21 cellular contexts compared by ENCODE assay signal in the genomic region with DNA sequence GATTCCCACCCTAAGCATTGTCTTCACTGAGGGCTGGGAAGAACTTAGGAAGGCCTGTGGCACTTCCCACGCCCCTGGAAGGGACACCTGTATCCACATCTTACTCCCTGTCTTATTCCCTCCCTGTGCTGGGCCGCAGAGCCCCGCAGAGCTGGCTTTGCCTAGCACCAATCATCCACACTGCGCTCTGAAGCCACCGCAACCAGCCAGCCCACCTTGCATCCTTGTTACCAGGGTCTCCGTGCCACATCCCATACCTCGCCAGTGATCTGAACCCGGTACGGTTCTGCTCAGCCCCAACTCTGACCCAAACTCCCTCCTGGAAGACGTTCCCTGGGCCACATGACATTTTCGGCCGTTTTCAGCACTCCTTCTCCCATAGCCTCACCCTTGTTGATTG.
"Had no signal": no experiment of that assay in that cellular context is flagged by ENCODE, and none has a peak within 500 bp of the region (broad histone marks: within the 10 kb centered on the region; RNA-seq: fewer than 3 reads in every experiment).

No MANE protein-coding gene starts in this region.

- H3K9me3 ChIP-seq: gastrocnemius medialis, prostate gland, right atrium auricular region, spleen, thoracic aorta, upper lobe of left lung, uterus had no signal

- ATAC-seq: esophagus mucosa; gastrocnemius medialis; natural killer cell; stimulated activated memory B cell treated with anti-CD40 and anti-IgM and Interleukin-4, amounts not matched to agents 10 μg/mL and 1 μg/mL and 100 μg/mL, for 72 hours; stimulated activated naive CD8-positive, alpha-beta T cell treated with anti-CD3 and anti-CD28 coated beads, Interleukin-15, Interleukin-2, amounts not matched to agents 100 U/mL and 50 U/mL, for 24 hours had no signal

- H3K4me1 Mint-ChIP-seq: memory B cell; natural killer cell; stimulated activated memory B cell treated with anti-CD40 and anti-IgM and Interleukin-4, amounts not matched to agents 10 μg/mL and 1 μg/mL and 100 μg/mL, for 72 hours had no signal

- H3K4me3 Mint-ChIP-seq: memory B cell; natural killer cell; stimulated activated memory B cell treated with anti-CD40 and anti-IgM and Interleukin-4, amounts not matched to agents 10 μg/mL and 1 μg/mL and 100 μg/mL, for 72 hours had no signal

- H3K36me3 ChIP-seq: gastrocnemius medialis, prostate gland, right atrium auricular region, spleen, thoracic aorta, tibial nerve, upper lobe of left lung, uterus had no signal

- H3K4me3 ChIP-seq: dorsolateral prefrontal cortex, gastrocnemius medialis, lung, prostate gland, right atrium auricular region, skin epidermis, spleen, thoracic aorta, tibial nerve, upper lobe of left lung, uterus had no signal

- H3K27ac ChIP-seq: dorsolateral prefrontal cortex, epithelial cell of prostate, gastrocnemius medialis, parathyroid adenoma, prostate gland, right atrium auricular region, skin epidermis, spleen, thoracic aorta, tibial nerve, upper lobe of left lung, uterus had no signal

- DNase-seq: effector CD4-positive, alpha-beta T cell; foreskin fibroblast; gastrocnemius medialis; natural killer cell; spleen; stimulated activated CD4-positive, alpha-beta T cell treated with anti-CD3 and anti-CD28 coated beads, Interleukin-4, amount 100 ng/mL, for 4 hours; stimulated activated naive CD8-positive, alpha-beta T cell treated with anti-CD3 and anti-CD28 coated beads, Interleukin-15, Interleukin-2, amounts not matched to agents 100 U/mL and 50 U/mL, for 24 hours; upper lobe of left lung; uterus had no signal

- H3K9me3 Mint-ChIP-seq: natural killer cell had no signal

- H3K27ac Mint-ChIP-seq: memory B cell; natural killer cell; stimulated activated memory B cell treated with anti-CD40 and anti-IgM and Interleukin-4, amounts not matched to agents 10 μg/mL and 1 μg/mL and 100 μg/mL, for 72 hours had no signal

- H3K27me3 ChIP-seq: gastrocnemius medialis, right atrium auricular region, spleen, tibial nerve, upper lobe of left lung, uterus had no signal

- H3K4me1 ChIP-seq: gastrocnemius medialis, prostate gland, spleen, upper lobe of left lung, uterus had no signal

- H3K36me3 Mint-ChIP-seq: natural killer cell; stimulated activated memory B cell treated with anti-CD40 and anti-IgM and Interleukin-4, amounts not matched to agents 10 μg/mL and 1 μg/mL and 100 μg/mL, for 72 hours had no signal
